ENCODE assay signal across 11 cellular contexts in genomic region chr7:141752634-141753033, GRCh38. TPM values are rescaled to one million over a fixed set of nuclear protein-coding genes. Genes with fewer than 3 reads are reported as not detected.
DNase-seq lines count a peak whose midpoint lies in the region; ATAC-seq and TF ChIP-seq lines count a peak whose summit lies in the region.
"Had no signal": no experiment of that assay in that cellular context is flagged by ENCODE, and none has a peak within 500 bp of the region (broad histone marks: within the 10 kb centered on the region; RNA-seq: fewer than 3 reads in every experiment).

No MANE protein-coding gene starts in this region.

- no peaks in the 10 kb centered on the region for H3K4me1 Mint-ChIP-seq in endothelial cell (ENCODE audit: unreplicated experiment)
- H3K4me1 Mint-ChIP-seq in activated CD4-positive, alpha-beta T cell treated with anti-CD3 and anti-CD28 coated beads for 36 hours: no peaks in the 10 kb centered on the region

- H3K79me2 ChIP-seq in SK-N-SH (ENCODE audit: insufficient read depth) (no peaks in the 10 kb centered on the region), OCI-LY1 (ENCODE audit: insufficient read depth, low read length) (no peaks in the 10 kb centered on the region)

- no peak for ATAC-seq in SK-N-SH treated with all-trans-retinoic acid at 6 μM for 48 hours
- no peak for ATAC-seq in activated CD4-positive, alpha-beta T cell treated with anti-CD3 and anti-CD28 coated beads for 36 hours
- ATAC-seq in GM19467 (IDR thresholded peaks at IDR 0.05; ENCODE audit: unreplicated experiment): no peak
- ATAC-seq: left lobe of liver had no signal

- POLR2A ChIA-PET in SK-N-SH (lab: Yijun Ruan, JAX): no interaction called here
- POLR2A ChIA-PET in activated CD4-positive, alpha-beta T cell treated with anti-CD3 and anti-CD28 coated beads for 36 hours (lab: Charles Lee): no interaction called here

- H3K27ac Mint-ChIP-seq in endothelial cell (ENCODE audit: unreplicated experiment): no peak overlapping the region
- H3K27ac Mint-ChIP-seq in activated CD4-positive, alpha-beta T cell treated with anti-CD3 and anti-CD28 coated beads for 36 hours: no peak overlapping the region

- H3K36me3 Mint-ChIP-seq in endothelial cell (ENCODE audit: low read depth, unreplicated experiment): peaks cover 78% of the 10 kb centered on the region
- H3K36me3 Mint-ChIP-seq in activated CD4-positive, alpha-beta T cell treated with anti-CD3 and anti-CD28 coated beads for 36 hours (ENCODE audit: low read depth): peaks cover 74% of the 10 kb centered on the region

- no peak for TF ChIP-seq RAD21 in SK-N-SH (IDR thresholded peaks at IDR 0.05; ENCODE audit: low read length)

- intact Hi-C loops in activated CD4-positive, alpha-beta T cell treated with anti-CD3 and anti-CD28 coated beads for 36 hours (cut with DNase I, micrococcal nuclease): no loop called here

- H3K9me3 Mint-ChIP-seq in endothelial cell (ENCODE audit: unreplicated experiment): peaks cover 12% of the 10 kb centered on the region
- H3K9me3 Mint-ChIP-seq in activated CD4-positive, alpha-beta T cell treated with anti-CD3 and anti-CD28 coated beads for 36 hours (ENCODE audit: low read depth): peaks cover 19% of the 10 kb centered on the region

- H3F3A ChIP-seq in SK-N-SH (replicated peaks; ENCODE audit: insufficient read depth): peaks cover 12% of the 10 kb centered on the region
- H3F3A ChIP-seq in OCI-LY1 (ENCODE audit: insufficient read depth, low read length): no peaks in the 10 kb centered on the region

- no peaks in the 10 kb centered on the region for H3K27me3 ChIP-seq in SK-N-SH (ENCODE audit: insufficient read depth)
- no peaks in the 10 kb centered on the region for H3K27me3 ChIP-seq in OCI-LY1 (ENCODE audit: insufficient read depth, low read length)
- H3K27me3 ChIP-seq: tibial artery had no signal

- peaks cover 6% of the 10 kb centered on the region for H3K27me3 Mint-ChIP-seq in endothelial cell (ENCODE audit: unreplicated experiment)
- H3K27me3 Mint-ChIP-seq in activated CD4-positive, alpha-beta T cell treated with anti-CD3 and anti-CD28 coated beads for 36 hours: no peaks in the 10 kb centered on the region

- 96% methylated on average over 13 of the region's 13 CpGs for WGBS in SK-N-SH (ENCODE audit: low lambda C conversion rate)

- H3K27ac ChIP-seq in SK-N-SH (ENCODE audit: low read depth in 2 of 2, low read length in 1 of 2) (no peak overlapping the region), OCI-LY1 (ENCODE audit: low read depth, low read length, poor library complexity, severe bottlenecking) (no peak overlapping the region)
- H3K27ac ChIP-seq: tibial artery had no signal

- H4K20me1 ChIP-seq in SK-N-SH (ENCODE audit: insufficient read depth): no peaks in the 10 kb centered on the region
- no peaks in the 10 kb centered on the region for H4K20me1 ChIP-seq in OCI-LY1 (ENCODE audit: insufficient read depth, low read length)

- H3K4me1 ChIP-seq in SK-N-SH (ENCODE audit: control insufficient read depth in 1 of 2, insufficient read depth in 2 of 2, low read depth in 1 of 2, low read length in 1 of 2): no peaks in the 10 kb centered on the region
- no peaks in the 10 kb centered on the region for H3K4me1 ChIP-seq in OCI-LY1 (ENCODE audit: insufficient read depth, low read length, severe bottlenecking)
- H3K4me1 ChIP-seq: tibial artery had no signal

- H3K36me3 ChIP-seq in SK-N-SH (replicated peaks in 1 of 2; ENCODE audit: control insufficient read depth in 1 of 2, insufficient read depth in 2 of 2, low read length in 1 of 2): peaks cover 91 to 93% of the 10 kb centered on the region in 2 experiments
- peaks cover 97% of the 10 kb centered on the region for H3K36me3 ChIP-seq in OCI-LY1 (ENCODE audit: insufficient read depth, low read length)

- no peak for TF ChIP-seq EP300 in SK-N-SH (IDR thresholded peaks at IDR 0.05; ENCODE audit: borderline replicate concordance in 1 of 2, low read depth in 1 of 2, low read length in 1 of 2)

- CTCF ChIA-PET in SK-N-SH (lab: Yijun Ruan, JAX): no interaction called here
- CTCF ChIA-PET in activated CD4-positive, alpha-beta T cell treated with anti-CD3 and anti-CD28 coated beads for 36 hours (lab: Charles Lee): interaction anchor here (0.7 kb wide), 1 partner anchor 83 kb away, joined by 3 read pairs; no protein-coding TSS in a partner anchor

- peak overlapping the region; percentile 77 for H3K4me3 Mint-ChIP-seq in endothelial cell (ENCODE audit: unreplicated experiment)
- no peak overlapping the region for H3K4me3 Mint-ChIP-seq in activated CD4-positive, alpha-beta T cell treated with anti-CD3 and anti-CD28 coated beads for 36 hours

- DNase-seq in SK-N-SH: no peak
- DNase-seq in endothelial cell (ENCODE audit: low spot score): no peak
- DNase-seq in retinal pigment epithelial cell (ENCODE audit: low read depth): no peak
- no peak for DNase-seq in activated CD4-positive, alpha-beta T cell treated with anti-CD3 and anti-CD28 coated beads, Interleukin-2, amount 50 U/mL, for 1 hour
- DNase-seq in activated CD4-positive, alpha-beta T cell treated with anti-CD3 and anti-CD28 coated beads for 36 hours: no peak
- DNase-seq: tibial artery had no signal

- H3K9me2 ChIP-seq in SK-N-SH: no peaks in the 10 kb centered on the region
- H3K9me2 ChIP-seq in OCI-LY1 (ENCODE audit: low read depth, low read length): no peaks in the 10 kb centered on the region

- H3K9ac ChIP-seq in SK-N-SH (no peak overlapping the region), OCI-LY1 (ENCODE audit: low read length) (no peak overlapping the region)

- H3K4me2 ChIP-seq in SK-N-SH: no peak overlapping the region
- no peak overlapping the region for H3K4me2 ChIP-seq in OCI-LY1 (ENCODE audit: low read length)

- H2AFZ ChIP-seq in SK-N-SH (ENCODE audit: low read depth): no peak overlapping the region
- no peak overlapping the region for H2AFZ ChIP-seq in OCI-LY1 (ENCODE audit: low read length)

- H3K9me3 ChIP-seq in SK-N-SH: peaks cover 28% of the 10 kb centered on the region
- H3K9me3 ChIP-seq in OCI-LY1 (ENCODE audit: low read length): peaks cover 16% of the 10 kb centered on the region

- TF ChIP-seq CTCF in SK-N-SH (IDR thresholded peaks at IDR 0.05): peak; percentile 59
- TF ChIP-seq CTCF in OCI-LY1 (IDR thresholded peaks at IDR 0.05; ENCODE audit: low read length): peak; percentile 35
- peak; percentile 65 for TF ChIP-seq CTCF in endothelial cell (IDR thresholded peaks at IDR 0.05; ENCODE audit: unreplicated experiment)
- TF ChIP-seq CTCF in retinal pigment epithelial cell (conservative IDR thresholded peaks at IDR 0.05; ENCODE audit: low read depth, low read length): peak; percentile 19

- H3K4me3 ChIP-seq in SK-N-SH (ENCODE audit: low read depth in 2 of 2, low read length in 1 of 2): no peak overlapping the region; a peak in 1 of 4 replicates
- no peak overlapping the region for H3K4me3 ChIP-seq in OCI-LY1 (ENCODE audit: low read depth, low read length, poor library complexity, severe bottlenecking)
- no peak overlapping the region for H3K4me3 ChIP-seq in retinal pigment epithelial cell (ENCODE audit: low read length)
- H3K4me3 ChIP-seq: tibial artery had no signal

TF ChIP-seq in SK-N-SH, 30 proteins besides CTCF, POLR2A, EP300 and RAD21 (continues in another document):
- TF ChIP-seq FOXM1 (IDR thresholded peaks at IDR 0.05; ENCODE audit: low read depth) (no peak), RCOR1 (IDR thresholded peaks at IDR 0.05; ENCODE audit: low read length) (no peak), EZH2phosphoT487 (IDR thresholded peaks at IDR 0.05; ENCODE audit: borderline replicate concordance, low read depth) (no peak), FOSL2 (IDR thresholded peaks at IDR 0.05; ENCODE audit: borderline replicate concordance, low read depth) (no peak), TEAD4 (IDR thresholded peaks at IDR 0.05; ENCODE audit: borderline replicate concordance, insufficient read depth) (no peak), FOXJ3 (CRISPR knock-in tag; IDR thresholded peaks at IDR 0.05) (no peak)

TF ChIP-seq in SK-N-SH treated with all-trans-retinoic acid at 6 μM for 48 hours, 23 proteins besides CTCF, POLR2A, EP300 and RAD21 (continues in another document):
- TF ChIP-seq ZFP30 (CRISPR knock-in tag; IDR thresholded peaks at IDR 0.05): no peak

RNA-seq across cellular contexts. Expression of gene TAS2R3, which starts 11.3 kb away (rescaled TPM):
- polyA plus RNA-seq in SK-N-SH (2012; rRNA removed): not detected in 2 replicates
- not detected in 2 replicates for polyA plus RNA-seq in SK-N-SH (2012; cell fraction: cytosol; rRNA removed)
- 0.06 TPM in 1 of 2 replicates, not detected in the other for polyA plus RNA-seq in SK-N-SH (2012; cell fraction: nucleus; rRNA removed)
- 0.74 TPM for total RNA-seq in endothelial cell (ENCODE audit: unreplicated experiment)
- 1 to 10 TPM in 1 of 2 experiments, under 1 TPM in 1; 0.69 to 1.1 TPM for total RNA-seq in activated CD4-positive, alpha-beta T cell treated with anti-CD3 and anti-CD28 coated beads for 36 hours

RNA-seq across cellular contexts. Expression of gene SSBP1, which starts 14.5 kb away (rescaled TPM):
- 191 and 212 TPM in 2 replicates for polyA plus RNA-seq in SK-N-SH (2012; rRNA removed)
- polyA plus RNA-seq in SK-N-SH (2012; cell fraction: cytosol; rRNA removed): 287 and 438 TPM in 2 replicates
- 78.4 and 137 TPM in 2 replicates for polyA plus RNA-seq in SK-N-SH (2012; cell fraction: nucleus; rRNA removed)
- total RNA-seq in endothelial cell (ENCODE audit: unreplicated experiment): 130 TPM
- total RNA-seq in activated CD4-positive, alpha-beta T cell treated with anti-CD3 and anti-CD28 coated beads for 36 hours: 100 to 1,000 TPM; 183 to 245 TPM

RNA-seq across cellular contexts. Expression of gene TAS2R4, which starts 23.8 kb away (rescaled TPM):
- polyA plus RNA-seq in SK-N-SH (2012; rRNA removed): 0.18 and 0.19 TPM in 2 replicates
- polyA plus RNA-seq in SK-N-SH (2012; cell fraction: cytosol; rRNA removed): 0.04 and 0.05 TPM in 2 replicates
- polyA plus RNA-seq in SK-N-SH (2012; cell fraction: nucleus; rRNA removed): 0.45 and 0.91 TPM in 2 replicates
- 1.1 TPM for total RNA-seq in endothelial cell (ENCODE audit: unreplicated experiment)
- total RNA-seq in activated CD4-positive, alpha-beta T cell treated with anti-CD3 and anti-CD28 coated beads for 36 hours: under 1 TPM; 0.60 to 0.62 TPM

RNA-seq across cellular contexts. Expression of gene TAS2R5, which starts 37.4 kb away (rescaled TPM):
- polyA plus RNA-seq in SK-N-SH (2012; rRNA removed): 0.43 and 0.75 TPM in 2 replicates
- polyA plus RNA-seq in SK-N-SH (2012; cell fraction: cytosol; rRNA removed): 0.06 and 0.24 TPM in 2 replicates
- 2.0 and 3.8 TPM in 2 replicates for polyA plus RNA-seq in SK-N-SH (2012; cell fraction: nucleus; rRNA removed)
- total RNA-seq in endothelial cell (ENCODE audit: unreplicated experiment): 1.9 TPM
- 1 to 10 TPM in 1 of 2 experiments, under 1 TPM in 1; 0.75 to 1.4 TPM for total RNA-seq in activated CD4-positive, alpha-beta T cell treated with anti-CD3 and anti-CD28 coated beads for 36 hours

RNA-seq across cellular contexts. Expression of gene WEE2, which starts 44.5 kb away (rescaled TPM):
- polyA plus RNA-seq in SK-N-SH (2012; rRNA removed): not detected in 2 replicates
- polyA plus RNA-seq in SK-N-SH (2012; cell fraction: cytosol; rRNA removed): 0.01 TPM in 1 of 2 replicates, not detected in the other
- polyA plus RNA-seq in SK-N-SH (2012; cell fraction: nucleus; rRNA removed): 0.07 TPM in 1 of 2 replicates, not detected in the other
- total RNA-seq in endothelial cell (ENCODE audit: unreplicated experiment): 0.33 TPM
- total RNA-seq in activated CD4-positive, alpha-beta T cell treated with anti-CD3 and anti-CD28 coated beads for 36 hours: not detected
- total RNA-seq: left lobe of liver, pulmonary artery endothelial cell had no signal
